Comparison of ENCODE assay signal across 15 cellular contexts in genomic region chr21:31460985-31461384, GRCh38.
"Had no signal": no experiment of that assay in that cellular context is flagged by ENCODE, and none has a peak within 500 bp of the region (broad histone marks: within the 10 kb centered on the region; RNA-seq: fewer than 3 reads in every experiment).

No MANE protein-coding gene starts in this region.

- H3K36me3 ChIP-seq: neural progenitor cell, thoracic aorta, upper lobe of right lung had no signal

- H3K36me3 Mint-ChIP-seq: immature natural killer cell had no signal

- H3K9me3 Mint-ChIP-seq: activated B cell treated with CpG ODN at 0.5 μM for 24 hours; activated CD4-positive, alpha-beta T cell treated with anti-CD3 and anti-CD28 coated beads, Interleukin-2, amount 10 ng/mL, durations not matched to agents 7 days and 5 days; immature natural killer cell; neural progenitor cell had no signal

- H3K27me3 Mint-ChIP-seq: activated B cell treated with CpG ODN at 0.5 μM for 24 hours had no signal

- DNase-seq: activated B cell treated with CpG ODN at 0.5 μM for 24 hours; activated CD4-positive, alpha-beta T cell treated with anti-CD3 and anti-CD28 coated beads, Interleukin-2, amount 10 ng/mL, durations not matched to agents 7 days and 5 days; body of pancreas; dorsolateral prefrontal cortex; immature natural killer cell; kidney glomerular epithelial cell; left ventricle myocardium superior; psoas muscle; right cardiac atrium; stimulated activated CD4-positive, alpha-beta T cell treated with anti-CD3 and anti-CD28 coated beads, Interleukin-2, amount 100 ng/mL, for 24 hours; SW 1271; T-helper 9 cell; upper lobe of right lung had no signal

- H3K4me1 ChIP-seq: body of pancreas, neural progenitor cell, psoas muscle, upper lobe of right lung had no signal

- H3K27ac Mint-ChIP-seq: activated B cell treated with CpG ODN at 0.5 μM for 24 hours; activated CD4-positive, alpha-beta T cell treated with anti-CD3 and anti-CD28 coated beads, Interleukin-2, amount 10 ng/mL, durations not matched to agents 7 days and 5 days; neural progenitor cell had no signal

- H3K4me3 ChIP-seq: body of pancreas, dorsolateral prefrontal cortex, neural progenitor cell, psoas muscle, thoracic aorta, upper lobe of right lung had no signal

- ATAC-seq: body of pancreas, left ventricle myocardium superior, psoas muscle, right cardiac atrium, upper lobe of right lung had no signal

- H3K9me3 ChIP-seq: body of pancreas, psoas muscle, thoracic aorta, upper lobe of right lung had no signal

- H3K27me3 ChIP-seq: body of pancreas, dorsolateral prefrontal cortex, neural progenitor cell, upper lobe of right lung had no signal

- H3K27ac ChIP-seq: body of pancreas, neural progenitor cell, psoas muscle, thoracic aorta, upper lobe of right lung had no signal

- H3K4me3 Mint-ChIP-seq: activated B cell treated with CpG ODN at 0.5 μM for 24 hours; activated CD4-positive, alpha-beta T cell treated with anti-CD3 and anti-CD28 coated beads, Interleukin-2, amount 10 ng/mL, durations not matched to agents 7 days and 5 days; immature natural killer cell; neural progenitor cell had no signal
